In the genomic region with DNA sequence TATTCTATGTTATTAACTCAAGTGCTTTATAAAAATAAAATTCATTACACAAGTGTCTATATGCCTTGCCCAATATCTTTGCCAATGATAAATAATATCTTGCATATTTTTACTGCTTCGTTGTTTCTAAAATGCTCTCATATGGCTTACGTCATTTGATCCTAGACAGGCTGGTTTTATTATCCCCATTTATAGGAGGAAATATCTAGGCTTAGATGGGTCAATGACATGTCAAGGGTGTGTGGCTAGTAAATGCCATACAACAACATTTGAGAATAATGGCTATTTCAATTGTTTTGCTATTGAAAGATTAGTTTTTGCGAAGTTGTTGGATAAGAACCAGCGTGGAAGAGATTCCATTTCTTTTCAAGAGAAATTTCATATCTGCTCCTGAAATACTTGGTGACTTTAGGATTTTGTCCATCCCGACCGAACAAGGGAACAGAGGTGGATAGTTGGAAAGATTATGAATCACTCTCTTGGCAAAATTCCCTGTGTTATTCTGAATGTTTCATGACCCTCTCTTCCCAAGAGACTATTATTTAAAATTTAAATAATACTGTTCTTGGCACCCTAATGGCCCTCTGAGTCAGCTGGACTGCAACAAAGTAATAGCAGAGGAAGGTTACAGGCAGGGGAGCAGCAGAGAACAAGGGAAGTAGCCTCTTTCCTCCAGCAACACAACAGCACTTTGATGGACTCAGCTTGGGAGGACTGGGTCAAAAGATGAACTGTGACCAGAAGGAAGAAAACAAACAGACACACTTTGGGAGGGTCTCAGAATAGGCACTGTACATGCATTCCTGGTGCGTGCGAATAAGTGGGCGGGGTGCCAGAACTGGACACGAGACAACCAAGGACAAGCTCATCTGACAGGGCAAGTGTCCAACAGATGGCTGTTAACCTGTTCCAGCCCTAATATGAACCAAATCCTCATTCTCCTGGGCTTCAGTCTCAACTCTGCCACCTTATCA, we compare ENCODE assay signal across 11 cellular contexts.
DNase-seq lines count a peak whose midpoint lies in the region; ATAC-seq and TF ChIP-seq lines count a peak whose summit lies in the region.
"Had no signal": no experiment of that assay in that cellular context is flagged by ENCODE, and none has a peak within 500 bp of the region (broad histone marks: within the 10 kb centered on the region; RNA-seq: fewer than 3 reads in every experiment).

No MANE protein-coding gene starts in this region.

- no peaks in the 10 kb centered on the region for H3K79me2 ChIP-seq in smooth muscle cell (ENCODE audit: low read depth)

- H4K8ac ChIP-seq in mesenchymal stem cell (ENCODE audit: low read length), result no peak overlapping the region

- H2AK5ac ChIP-seq in mesenchymal stem cell (ENCODE audit: low read length, severe bottlenecking), result peak overlapping the region; percentile 94

- H3K18ac ChIP-seq in mesenchymal stem cell (ENCODE audit: low read depth in 1 of 2, low read length in 2 of 2), result peak overlapping the region in 1 of 2 experiments; percentile 55

- no peak overlapping the region for H4K91ac ChIP-seq in mesenchymal stem cell (ENCODE audit: low read length)

- peaks cover 3% of the 10 kb centered on the region for H3K79me1 ChIP-seq in mesenchymal stem cell (replicated peaks; ENCODE audit: low read length, poor library complexity, severe bottlenecking)

- 48% methylated on average over 10 of the region's 10 CpGs for WGBS in mesenchymal stem cell
- 79% methylated on average over 10 of the region's 10 CpGs for WGBS in smooth muscle cell (ENCODE audit: low lambda C conversion rate)

- H3K27ac ChIP-seq in mesenchymal stem cell (ENCODE audit: low read length, poor library complexity, severe bottlenecking) (peak overlapping the region; percentile 59), smooth muscle cell (ENCODE audit: low read depth) (no peak overlapping the region)
- H3K27ac ChIP-seq: BLaER1, epithelial cell of prostate had no signal

- H3K23ac ChIP-seq in mesenchymal stem cell (ENCODE audit: low read length in 2 of 2), result no peak overlapping the region

- no peak overlapping the region for H2AFZ ChIP-seq in mesenchymal stem cell (ENCODE audit: low read depth, low read length)
- H2AFZ ChIP-seq in smooth muscle cell (ENCODE audit: low read depth), result no peak overlapping the region

- TF ChIP-seq CTCF in smooth muscle cell (IDR thresholded peaks at IDR 0.05; ENCODE audit: borderline replicate concordance, insufficient read depth, poor library complexity, severe bottlenecking), result no peak

- H3K4me1 ChIP-seq in mesenchymal stem cell (ENCODE audit: control insufficient read depth, insufficient read depth, low read depth, low read length), result peaks cover 18% of the 10 kb centered on the region
- peaks cover 26% of the 10 kb centered on the region for H3K4me1 ChIP-seq in smooth muscle cell (ENCODE audit: low read depth)
- H3K4me1 ChIP-seq: BLaER1 had no signal

- no peak overlapping the region for H2BK120ac ChIP-seq in mesenchymal stem cell (ENCODE audit: low read depth, low read length)

- peak overlapping the region in 1 of 2 experiments; percentile 4 for H3K14ac ChIP-seq in mesenchymal stem cell (ENCODE audit: low read length in 2 of 2)

- DNase-seq in Right ventricle myocardium inferior (ENCODE audit: missing footprints) (peak; percentile 72), cardiac septum (ENCODE audit: low spot score) (no peak), dermis microvascular lymphatic vessel endothelial cell (ENCODE audit: low read depth in 2 of 2) (peak; percentile 98 to 99), mesenchymal stem cell (peak; percentile 67), NCI-H1105 treated with DMSO at 0.1 percent for 48 hours (lab: John Stamatoyannopoulos, UW) (no peak), smooth muscle cell (lab: John Stamatoyannopoulos, UW; ENCODE audit: unreplicated experiment) (no peak)
- DNase-seq in central memory CD4-positive, alpha-beta T cell, result no peak
- DNase-seq in activated effector memory CD4-positive, alpha-beta T cell treated with anti-CD3 and anti-CD28 coated beads, Interleukin-2, amount 50 U/mL, for 16 hours, result no peak
- DNase-seq: activated CD4-positive, alpha-beta T cell treated with anti-CD3 and anti-CD28 coated beads, Interleukin-2, amount 50 U/mL, for 4 hours had no signal

- peak overlapping the region in 1 of 2 experiments; percentile 7 for H3K4ac ChIP-seq in mesenchymal stem cell (ENCODE audit: low read depth in 1 of 2, low read length in 2 of 2)

- no peaks in the 10 kb centered on the region for H4K20me1 ChIP-seq in smooth muscle cell (ENCODE audit: low read depth)
- H4K20me1 ChIP-seq: BLaER1 had no signal

- H3K9ac ChIP-seq in mesenchymal stem cell (ENCODE audit: low read length), result peak overlapping the region; percentile 50
- no peak overlapping the region for H3K9ac ChIP-seq in smooth muscle cell (ENCODE audit: low read depth)
- H3K9ac ChIP-seq: BLaER1 had no signal

- no peak overlapping the region for H3K4me2 ChIP-seq in mesenchymal stem cell (ENCODE audit: low read length, poor library complexity, severe bottlenecking)
- H3K4me2 ChIP-seq in smooth muscle cell, result no peak overlapping the region
- H3K4me2 ChIP-seq: BLaER1 had no signal

- no peak overlapping the region for H2BK5ac ChIP-seq in mesenchymal stem cell (ENCODE audit: low read depth, low read length, poor library complexity, severe bottlenecking)

- peak overlapping the region in 1 of 2 experiments; percentile 29 for H3K4me3 ChIP-seq in mesenchymal stem cell (ENCODE audit: insufficient read depth in 1 of 2, low read depth in 1 of 2, low read length in 2 of 2)
- no peak overlapping the region for H3K4me3 ChIP-seq in smooth muscle cell
- H3K4me3 ChIP-seq: BLaER1 had no signal

- peak; percentile 85 for ATAC-seq in Right ventricle myocardium inferior

- intact Hi-C loops in Right ventricle myocardium inferior (cut with DNase I) (no loop called here), cardiac septum (cut with DNase I) (no loop called here)

- no peaks in the 10 kb centered on the region for H3K27me3 ChIP-seq in mesenchymal stem cell (ENCODE audit: control insufficient read depth in 1 of 2, insufficient read depth in 1 of 2, low read length in 2 of 2)
- no peaks in the 10 kb centered on the region for H3K27me3 ChIP-seq in smooth muscle cell (ENCODE audit: low read depth)
- H3K27me3 ChIP-seq: BLaER1 had no signal

- H3K36me3 ChIP-seq in mesenchymal stem cell (ENCODE audit: control insufficient read depth in 1 of 2, insufficient read depth in 2 of 2, low read depth in 1 of 2, low read length in 2 of 2), result no peaks in the 10 kb centered on the region
- no peaks in the 10 kb centered on the region for H3K36me3 ChIP-seq in smooth muscle cell (ENCODE audit: low read depth)
- H3K36me3 ChIP-seq: BLaER1 had no signal

- H2BK12ac ChIP-seq in mesenchymal stem cell (ENCODE audit: low read length in 2 of 2), result peak overlapping the region in 1 of 2 experiments; percentile 17

- no peaks in the 10 kb centered on the region for H3F3A ChIP-seq in smooth muscle cell (ENCODE audit: low read depth)

- peak overlapping the region; percentile 15 for H2BK15ac ChIP-seq in mesenchymal stem cell (ENCODE audit: low read depth, poor library complexity, severe bottlenecking)

- no peaks in the 10 kb centered on the region for H3K9me3 ChIP-seq in mesenchymal stem cell (ENCODE audit: control insufficient read depth, low read length)
- H3K9me3 ChIP-seq in smooth muscle cell (replicated peaks; ENCODE audit: low read depth), result no peaks in the 10 kb centered on the region
- H3K9me3 ChIP-seq: BLaER1 had no signal

Comparison
In these comparisons a context has a peak if more than half of its experiments do, and no peak if none do; other contexts are left out.
1. DNase-seq: peak in Right ventricle myocardium inferior (single experiment), dermis microvascular lymphatic vessel endothelial cell (2 of 2) and mesenchymal stem cell (single experiment); none in cardiac septum (single experiment), NCI-H1105 treated with DMSO at 0.1 percent for 48 hours (single experiment), central memory CD4-positive, alpha-beta T cell (single experiment), smooth muscle cell (single experiment) and activated effector memory CD4-positive, alpha-beta T cell treated with anti-CD3 and anti-CD28 coated beads, Interleukin-2, amount 50 U/mL, for 16 hours (single experiment).